In the genomic region with DNA sequence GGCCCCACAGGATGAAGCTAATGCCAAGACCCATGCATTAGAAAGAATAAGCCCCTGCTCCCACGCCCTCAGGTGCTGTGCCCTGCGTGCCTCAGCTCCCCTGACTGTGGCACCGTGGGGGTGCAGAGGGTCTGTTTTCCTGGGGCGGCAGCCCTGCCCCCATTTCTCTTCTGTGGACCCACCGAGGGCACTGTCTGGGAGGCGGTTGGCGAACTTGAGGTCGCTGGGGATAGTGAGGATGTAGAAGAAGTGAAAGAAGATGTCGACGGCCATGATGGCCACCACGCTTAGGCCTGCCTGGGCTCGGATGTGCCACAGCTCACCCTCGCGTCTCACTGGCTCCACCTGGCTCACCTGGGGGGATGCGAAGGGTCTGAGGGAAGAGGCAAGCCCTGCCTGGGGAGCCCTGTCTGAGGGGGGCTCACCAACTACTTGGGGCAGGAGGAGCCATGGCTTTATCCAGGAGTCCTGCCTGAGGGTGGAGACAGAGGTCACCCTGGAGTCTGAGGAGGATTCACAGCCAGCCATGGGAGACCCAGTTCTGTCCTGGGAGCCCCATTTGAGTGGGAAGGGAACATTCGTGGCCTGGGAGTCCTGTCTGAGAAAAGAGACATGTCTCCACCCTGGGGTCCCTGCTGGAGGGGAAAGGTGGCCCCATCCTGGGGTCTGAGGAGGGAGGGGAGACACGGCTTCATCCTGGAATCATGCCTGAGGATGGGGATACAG, we compare ENCODE assay signal across 17 cellular contexts. TPM values are rescaled to one million over a fixed set of nuclear protein-coding genes. Genes with fewer than 3 reads are reported as not detected.
DNase-seq lines count a peak whose midpoint lies in the region; ATAC-seq, FAIRE-seq and TF ChIP-seq lines count a peak whose summit lies in the region.
"Had no signal": no experiment of that assay in that cellular context is flagged by ENCODE, and none has a peak within 500 bp of the region (broad histone marks: within the 10 kb centered on the region; RNA-seq: fewer than 3 reads in every experiment).

No MANE protein-coding gene starts in this region.

- TF ChIP-seq CTCF in HepG2 (CRISPR knock-in tag; IDR thresholded peaks at IDR 0.05) (no peak), right lobe of liver (IDR thresholded peaks at IDR 0.05) (no peak), psoas muscle (IDR thresholded peaks at IDR 0.05) (no peak)

- ATAC-seq in HepG2 (no peak), right lobe of liver (no peak), psoas muscle (no peak), HG03097 (IDR thresholded peaks at IDR 0.05; ENCODE audit: low FRiP score, unreplicated experiment) (no peak), HG03108 (IDR thresholded peaks at IDR 0.05; ENCODE audit: unreplicated experiment) (no peak)
- ATAC-seq: Panc1 had no signal

- BruUV-seq in HepG2 (replicated peaks; lab: Mats Ljungman, UMichigan): no TSS peak

- intact Hi-C loops in HepG2 (cut with micrococcal nuclease; ENCODE audit: unreplicated experiment) (no loop called here), right lobe of liver (cut with DNase I) (no loop called here), psoas muscle (cut with DNase I) (no loop called here)

- H4K20me1 ChIP-seq in HepG2 (ENCODE audit: insufficient read depth, low read length): no peaks in the 10 kb centered on the region

- CTCF ChIA-PET in HepG2 (lab: Yijun Ruan, JAX; ENCODE audit: low intra/inter-chr PET ratio, low total read pairs): no interaction called here

- TF ChIP-seq POLR2A in HepG2 (IDR thresholded peaks at IDR 0.05; ENCODE audit: insufficient read depth in 1 of 2, low read depth in 2 of 2, low read length in 2 of 2) (no peak), right lobe of liver (IDR thresholded peaks at IDR 0.05) (no peak)

- TF ChIP-seq EP300 in HepG2 (IDR thresholded peaks at IDR 0.05; ENCODE audit: low read depth in 2 of 2, low read length in 2 of 2): no peak
- no peak for TF ChIP-seq EP300 in HepG2 (CRISPR knock-in tag; IDR thresholded peaks at IDR 0.05; ENCODE audit: borderline replicate concordance)

- DNase-seq in HepG2 (ENCODE audit: low spot score) (no peak), right lobe of liver (no peak), islet precursor cell (peak; percentile 38), psoas muscle (peak in 1 of 2 donors; percentile 57), NCI-H2081 (lab: John Stamatoyannopoulos, UW) (no peak)
- DNase-seq: HFFc6, NCI-H1048, NCI-H1436 treated with DMSO at 0.1 percent for 48 hours, NCI-H2081 treated with DMSO at 0.1 percent for 48 hours, NCI-H510A had no signal

- no peak for FAIRE-seq in HepG2 (lab: Jason Lieb, UNC)

- H3K9me3 ChIP-seq in HepG2 (ENCODE audit: low read length) (no peaks in the 10 kb centered on the region), right lobe of liver (no peaks in the 10 kb centered on the region), psoas muscle (no peaks in the 10 kb centered on the region)

- H3K27ac ChIP-seq in HepG2 (ENCODE audit: extremely low read length, insufficient read depth, low read length) (no peak overlapping the region), right lobe of liver (no peak overlapping the region), psoas muscle (peak overlapping the region; percentile 100)
- H3K27ac ChIP-seq: C4-2B had no signal

- WGBS in HepG2 (ENCODE audit: low lambda C conversion rate): 22% methylated on average over 4 of the region's 17 CpGs
- 65% methylated on average over 5 of the region's 17 CpGs for WGBS in right lobe of liver (ENCODE audit: insufficient coverage, low coverage, low lambda C conversion rate, missing lambda C conversion rate)
- 85 to 88% (median 86%) methylated on average over 17 of the region's 17 CpGs for WGBS in psoas muscle, 3 donors

- H3K27me3 ChIP-seq in HepG2 (ENCODE audit: control insufficient read depth in 1 of 2, insufficient read depth in 2 of 2, low read length in 2 of 2) (peaks cover 6 to 19% of the 10 kb centered on the region in 2 experiments; a peak in 3 of 5 replicates), right lobe of liver (no peaks in the 10 kb centered on the region), psoas muscle (ENCODE audit: insufficient read depth in 3 of 3, low read length in 2 of 3) (no peaks in the 10 kb centered on the region)

- H3K4me3 ChIP-seq in HepG2 (replicated peaks in 1 of 3; ENCODE audit: insufficient read depth in 1 of 3, low read depth in 2 of 3, low read length in 3 of 3): no peak overlapping the region
- no peak overlapping the region for H3K4me3 ChIP-seq in right lobe of liver
- no peak overlapping the region for H3K4me3 ChIP-seq in psoas muscle

- TF ChIP-seq RAD21 in HepG2 (CRISPR knock-in tag; IDR thresholded peaks at IDR 0.05): no peak

- no peaks in the 10 kb centered on the region for H3K4me1 ChIP-seq in HepG2 (ENCODE audit: insufficient read depth, low read length)
- H3K4me1 ChIP-seq in right lobe of liver: no peaks in the 10 kb centered on the region
- peaks cover 25% of the 10 kb centered on the region for H3K4me1 ChIP-seq in psoas muscle

- H3K36me3 ChIP-seq in HepG2 (replicated peaks in 1 of 2; ENCODE audit: control insufficient read depth in 1 of 2, insufficient read depth in 2 of 2, low read length in 2 of 2) (no peaks in the 10 kb centered on the region), right lobe of liver (no peaks in the 10 kb centered on the region), psoas muscle (ENCODE audit: insufficient read depth in 1 of 2, low read depth in 1 of 2) (peaks cover 0 to 15% of the 10 kb centered on the region in 2 donors)

- no peak overlapping the region for H2AFZ ChIP-seq in HepG2 (ENCODE audit: low read length)

- no peaks in the 10 kb centered on the region for H3K79me2 ChIP-seq in HepG2 (ENCODE audit: insufficient read depth, low read length)

- H3K9ac ChIP-seq in HepG2 (ENCODE audit: insufficient read depth, low read depth, low read length): no peak overlapping the region

- in situ Hi-C loops in HepG2 (cut with HindIII; ENCODE audit: extremely low pct_ligation_motif_present, low pct_unique_long_range_greater_than_20kb): no loop called here

- POLR2A ChIA-PET in HepG2 (lab: Yijun Ruan, JAX): no interaction called here

- no peak overlapping the region for H3K4me2 ChIP-seq in HepG2 (ENCODE audit: low read depth, low read length)

RNA-seq across cellular contexts. Expression of gene HHATL, which starts 5.1 kb away (rescaled TPM):
- total RNA-seq in HepG2 (2016; rRNA removed; fragmentation: Illumina TruSeq; extraction: Trizol): not detected in 2 replicates
- total RNA-seq in HepG2 (2016; cell fraction: cytosol; rRNA removed; fragmentation: Illumina TruSeq; extraction: Trizol; ENCODE audit: low read depth): not detected in 2 replicates
- total RNA-seq in HepG2 (2016; cell fraction: insoluble cytoplasmic fraction; rRNA removed; fragmentation: Illumina TruSeq; extraction: Trizol): not detected in 2 replicates
- total RNA-seq in HepG2 (2016; cell fraction: membrane; rRNA removed; fragmentation: Illumina TruSeq; extraction: Trizol): not detected in 2 replicates
- 0.62 TPM in 1 of 2 replicates, not detected in the other for total RNA-seq in HepG2 (2016; cell fraction: nucleus; rRNA removed; fragmentation: Illumina TruSeq; extraction: Trizol)
- 0.04 and 0.26 TPM in 2 replicates for polyA plus RNA-seq in HepG2 (2011; rRNA removed)
- 0.08 TPM in 2 replicates for polyA plus RNA-seq in HepG2 (2011; cell fraction: cytosol; rRNA removed)
- 0.74 and 1.2 TPM in 2 replicates for polyA plus RNA-seq in HepG2 (2011; cell fraction: nucleus; rRNA removed)
- polyA plus RNA-seq in HepG2 (2012): not detected in 2 replicates
- polyA plus RNA-seq in HepG2 (2016; cell fraction: cytosol; fragmentation: Illumina TruSeq; extraction: Trizol; ENCODE audit: low read depth): not detected in 2 replicates
- polyA plus RNA-seq in HepG2 (2016; cell fraction: insoluble cytoplasmic fraction; fragmentation: Illumina TruSeq; extraction: Trizol; ENCODE audit: low read depth): not detected in 2 replicates
- not detected in 2 replicates for polyA plus RNA-seq in HepG2 (2016; cell fraction: membrane; fragmentation: Illumina TruSeq; extraction: Trizol; ENCODE audit: low read depth)
- polyA plus RNA-seq in HepG2 (2016; cell fraction: nucleus; fragmentation: Illumina TruSeq; extraction: Trizol; ENCODE audit: insufficient read depth, low read depth): not detected in 2 replicates
- polyA minus RNA-seq in HepG2 (2011; rRNA and poly(A)+ RNA removed; ENCODE audit: low replicate concordance): not detected in 2 replicates
- not detected in 2 replicates for polyA minus RNA-seq in HepG2 (2011; cell fraction: cytosol; rRNA and poly(A)+ RNA removed)
- polyA minus RNA-seq in HepG2 (2011; cell fraction: nucleus; rRNA and poly(A)+ RNA removed): 0.62 TPM in 1 of 2 replicates, not detected in the other
- total RNA-seq in right lobe of liver: 1 to 10 TPM in 1 of 6 experiments, under 1 TPM in 2, not detected in 3; 0.29 to 1.0 (median 0.60) TPM
- total RNA-seq in psoas muscle: 100 to 1,000 TPM; 157 to 276 (median 212) TPM
- polyA plus RNA-seq in psoas muscle: 100 to 1,000 TPM in 1 of 3 donors, 10 to 100 TPM in 2; 37.0 to 188 (median 50.4) TPM
- total RNA-seq: Daoy, H4, HFFc6, MCF 10A had no signal

RNA-seq across cellular contexts. Expression of gene KLHL40, which starts 12.2 kb away (rescaled TPM):
- not detected in 2 replicates for total RNA-seq in HepG2 (2016; rRNA removed; fragmentation: Illumina TruSeq; extraction: Trizol)
- not detected in 2 replicates for total RNA-seq in HepG2 (2016; cell fraction: cytosol; rRNA removed; fragmentation: Illumina TruSeq; extraction: Trizol; ENCODE audit: low read depth)
- total RNA-seq in HepG2 (2016; cell fraction: insoluble cytoplasmic fraction; rRNA removed; fragmentation: Illumina TruSeq; extraction: Trizol): not detected in 2 replicates
- total RNA-seq in HepG2 (2016; cell fraction: membrane; rRNA removed; fragmentation: Illumina TruSeq; extraction: Trizol): not detected in 2 replicates
- not detected in 2 replicates for total RNA-seq in HepG2 (2016; cell fraction: nucleus; rRNA removed; fragmentation: Illumina TruSeq; extraction: Trizol)
- not detected in 2 replicates for polyA plus RNA-seq in HepG2 (2011; rRNA removed)
- not detected in 2 replicates for polyA plus RNA-seq in HepG2 (2011; cell fraction: cytosol; rRNA removed)
- not detected in 2 replicates for polyA plus RNA-seq in HepG2 (2011; cell fraction: nucleus; rRNA removed)
- not detected in 2 replicates for polyA plus RNA-seq in HepG2 (2012)
- polyA plus RNA-seq in HepG2 (2016; cell fraction: cytosol; fragmentation: Illumina TruSeq; extraction: Trizol; ENCODE audit: low read depth): not detected in 2 replicates
- not detected in 2 replicates for polyA plus RNA-seq in HepG2 (2016; cell fraction: insoluble cytoplasmic fraction; fragmentation: Illumina TruSeq; extraction: Trizol; ENCODE audit: low read depth)
- polyA plus RNA-seq in HepG2 (2016; cell fraction: membrane; fragmentation: Illumina TruSeq; extraction: Trizol; ENCODE audit: low read depth): not detected in 2 replicates
- not detected in 2 replicates for polyA plus RNA-seq in HepG2 (2016; cell fraction: nucleus; fragmentation: Illumina TruSeq; extraction: Trizol; ENCODE audit: insufficient read depth, low read depth)
- 0.12 TPM in 1 of 2 replicates, not detected in the other for polyA minus RNA-seq in HepG2 (2011; rRNA and poly(A)+ RNA removed; ENCODE audit: low replicate concordance)
- polyA minus RNA-seq in HepG2 (2011; cell fraction: cytosol; rRNA and poly(A)+ RNA removed): not detected in 2 replicates
- not detected in 2 replicates for polyA minus RNA-seq in HepG2 (2011; cell fraction: nucleus; rRNA and poly(A)+ RNA removed)
- under 1 TPM in 2 of 6 experiments, not detected in 4; 0.19 to 0.68 TPM for total RNA-seq in right lobe of liver
- total RNA-seq in psoas muscle: 100 to 1,000 TPM; 241 to 923 (median 381) TPM
- 100 to 1,000 TPM; 306 to 822 (median 392) TPM for polyA plus RNA-seq in psoas muscle
- total RNA-seq: Daoy, H4, HFFc6, MCF 10A had no signal

RNA-seq across cellular contexts. Expression of gene ZBTB47, which starts 44.0 kb away (rescaled TPM):
- 1.4 and 3.1 TPM in 2 replicates for total RNA-seq in HepG2 (2016; rRNA removed; fragmentation: Illumina TruSeq; extraction: Trizol)
- 0.20 and 0.44 TPM in 2 replicates for total RNA-seq in HepG2 (2016; cell fraction: cytosol; rRNA removed; fragmentation: Illumina TruSeq; extraction: Trizol; ENCODE audit: low read depth)
- total RNA-seq in HepG2 (2016; cell fraction: insoluble cytoplasmic fraction; rRNA removed; fragmentation: Illumina TruSeq; extraction: Trizol): 1.4 and 3.1 TPM in 2 replicates
- 1.5 and 1.6 TPM in 2 replicates for total RNA-seq in HepG2 (2016; cell fraction: membrane; rRNA removed; fragmentation: Illumina TruSeq; extraction: Trizol)
- 2.9 and 3.4 TPM in 2 replicates for total RNA-seq in HepG2 (2016; cell fraction: nucleus; rRNA removed; fragmentation: Illumina TruSeq; extraction: Trizol)
- polyA plus RNA-seq in HepG2 (2011; rRNA removed): 1.5 and 2.4 TPM in 2 replicates
- polyA plus RNA-seq in HepG2 (2011; cell fraction: cytosol; rRNA removed): 1.3 and 1.5 TPM in 2 replicates
- 5.0 and 5.4 TPM in 2 replicates for polyA plus RNA-seq in HepG2 (2011; cell fraction: nucleus; rRNA removed)
- polyA plus RNA-seq in HepG2 (2012): 1.1 and 1.5 TPM in 2 replicates
- 0.19 and 0.20 TPM in 2 replicates for polyA plus RNA-seq in HepG2 (2016; cell fraction: cytosol; fragmentation: Illumina TruSeq; extraction: Trizol; ENCODE audit: low read depth)
- 1.4 and 1.5 TPM in 2 replicates for polyA plus RNA-seq in HepG2 (2016; cell fraction: insoluble cytoplasmic fraction; fragmentation: Illumina TruSeq; extraction: Trizol; ENCODE audit: low read depth)
- 0.82 and 1.3 TPM in 2 replicates for polyA plus RNA-seq in HepG2 (2016; cell fraction: membrane; fragmentation: Illumina TruSeq; extraction: Trizol; ENCODE audit: low read depth)
- polyA plus RNA-seq in HepG2 (2016; cell fraction: nucleus; fragmentation: Illumina TruSeq; extraction: Trizol; ENCODE audit: insufficient read depth, low read depth): 2.3 and 3.8 TPM in 2 replicates
- polyA minus RNA-seq in HepG2 (2011; rRNA and poly(A)+ RNA removed; ENCODE audit: low replicate concordance): 7.3 and 12.7 TPM in 2 replicates
- 1.7 and 1.8 TPM in 2 replicates for polyA minus RNA-seq in HepG2 (2011; cell fraction: cytosol; rRNA and poly(A)+ RNA removed)
- 4.7 and 5.2 TPM in 2 replicates for polyA minus RNA-seq in HepG2 (2011; cell fraction: nucleus; rRNA and poly(A)+ RNA removed)
- total RNA-seq in right lobe of liver: 1 to 10 TPM; 2.2 to 8.9 (median 4.9) TPM
- total RNA-seq in psoas muscle: 100 to 1,000 TPM in 2 of 4 donors, 10 to 100 TPM in 2; 87.2 to 151 (median 110) TPM
- polyA plus RNA-seq in psoas muscle: 10 to 100 TPM; 41.6 to 90.3 (median 72.6) TPM

Comparison
In these comparisons a context has a peak if more than half of its experiments do, and no peak if none do; other contexts are left out.
1. RNA of gene HHATL, which starts 5.1 kb away (total RNA-seq): 157 to 276 TPM in psoas muscle; 0.29 to 1.0 TPM in right lobe of liver and 0.62 TPM in HepG2; every median in the first group is over 10 times any median in the second.
2. RNA of gene KLHL40, which starts 12.2 kb away (total RNA-seq): 241 to 923 TPM in psoas muscle; 0.19 to 0.68 TPM in right lobe of liver and not detected in HepG2; every median in the first group is over 100 times any median in the second.
3. RNA of gene ZBTB47, which starts 44.0 kb away (total RNA-seq): 87.2 to 151 TPM in psoas muscle; 2.2 to 8.9 TPM in right lobe of liver and 0.20 to 3.4 TPM in HepG2; every median in the first group is over 4 times any median in the second.